ENCODE assay signal across 18 cellular contexts in genomic region chr6:96760153-96760687, GRCh38.
A peak's percentile ranks its signal among the peaks of the same experiment; 100 is the strongest.
DNase-seq lines count a peak whose midpoint lies in the region; ATAC-seq, FAIRE-seq and TF ChIP-seq lines count a peak whose summit lies in the region.
"Had no signal": no experiment of that assay in that cellular context is flagged by ENCODE, and none has a peak within 500 bp of the region (broad histone marks: within the 10 kb centered on the region; RNA-seq: fewer than 3 reads in every experiment).

No MANE protein-coding gene starts in this region.

- no peaks in the 10 kb centered on the region for H3K23me2 ChIP-seq in H9 (ENCODE audit: insufficient read length, low read depth, low read length, poor library complexity, severe bottlenecking)

- H3K9me3 Mint-ChIP-seq in H9 = no peaks in the 10 kb centered on the region
- H3K9me3 Mint-ChIP-seq: activated T-helper 1 cell treated with anti-CD3 and anti-CD28 coated beads, Interleukin-12 subunit alpha, Interleukin-12 subunit beta, Interleukin-2, Interleukin-4 antibody, amounts not matched to agents 30 ng/mL and 10 ng/mL and 1 ng/mL, durations not matched to agents 14 hours and 24 hours and 36 hours; CD4-positive, CD25-positive, alpha-beta regulatory T cell; HFFc6; memory B cell; stimulated activated naive CD8-positive, alpha-beta T cell treated with anti-CD3 and anti-CD28 coated beads, Interleukin-15, Interleukin-2, amounts not matched to agents 100 ng/mL and 50 ng/mL, for 24 hours had no signal

- H3K23ac ChIP-seq in H9 (ENCODE audit: insufficient read length, low read depth, low read length) = no peak overlapping the region

- no peak overlapping the region for H4K8ac ChIP-seq in H9 (replicated peaks; ENCODE audit: insufficient read length, low read depth, low read length)

- H3K27ac ChIP-seq in HepG2 (ENCODE audit: extremely low read length, insufficient read depth, low read length) = no peak overlapping the region
- no peak overlapping the region for H3K27ac ChIP-seq in right lobe of liver
- H3K27ac ChIP-seq in dorsolateral prefrontal cortex = no peak overlapping the region
- no peak overlapping the region for H3K27ac ChIP-seq in tibial artery
- no peak overlapping the region for H3K27ac ChIP-seq in H9 (ENCODE audit: insufficient read length, low read depth, low read length)
- H3K27ac ChIP-seq in hepatocyte = no peak overlapping the region
- H3K27ac ChIP-seq: Peyer's patch had no signal

- H3K4me2 ChIP-seq in HepG2 (ENCODE audit: low read depth, low read length) = no peak overlapping the region
- no peak overlapping the region for H3K4me2 ChIP-seq in H9 (ENCODE audit: insufficient read depth, insufficient read length, low read length)
- no peak overlapping the region for H3K4me2 ChIP-seq in hepatocyte

- H4K20me1 ChIP-seq in HepG2 (ENCODE audit: insufficient read depth, low read length) = no peaks in the 10 kb centered on the region
- H4K20me1 ChIP-seq in H9 (ENCODE audit: control insufficient read depth, insufficient read depth, insufficient read length) = no peaks in the 10 kb centered on the region
- H4K20me1 ChIP-seq in hepatocyte (ENCODE audit: insufficient read depth, poor library complexity, severe bottlenecking) = no peaks in the 10 kb centered on the region

- no peak overlapping the region for H2BK120ac ChIP-seq in H9 (ENCODE audit: low read depth, low read length, poor library complexity, severe bottlenecking)

- H4K91ac ChIP-seq in H9 (ENCODE audit: insufficient read length, low read depth, low read length) = no peak overlapping the region

- H2BK15ac ChIP-seq in H9 (ENCODE audit: low read depth, low read length) = no peak overlapping the region

- TF ChIP-seq CTCF in HepG2 (CRISPR knock-in tag; IDR thresholded peaks at IDR 0.05) (no peak), right lobe of liver (IDR thresholded peaks at IDR 0.05) (no peak), dorsolateral prefrontal cortex (IDR thresholded peaks at IDR 0.05 in 54 of 56, conservative IDR thresholded peaks at IDR 0.05 in 2 of 56; ENCODE audit: low read depth in 1 of 56, partially characterized antibody in 56 of 56) (peak in 43 of 56 donors; percentile 8 to 57 (median 29)), tibial artery (IDR thresholded peaks at IDR 0.05) (peak; percentile 29 to 34), H9 (conservative IDR thresholded peaks at IDR 0.05) (no peak; the same call in 2 of the 3 replicates), hepatocyte (IDR thresholded peaks at IDR 0.05; ENCODE audit: poor library complexity) (no peak)

- no peak overlapping the region for H3K18ac ChIP-seq in H9 (ENCODE audit: insufficient read length, low read depth, low read length)

- intact Hi-C loops in HepG2 (cut with micrococcal nuclease; ENCODE audit: unreplicated experiment) (no loop called here), right lobe of liver (cut with DNase I) (no loop called here), dorsolateral prefrontal cortex (cut with DNase I) (no loop called here), tibial artery (cut with DNase I; ENCODE audit: low total_unique reads) (loop anchor here (5.0 to 10.0 kb wide), 2 partner anchors 133 to 215 kb away; no protein-coding TSS in a partner anchor)

- H3K4me3 Mint-ChIP-seq in H9 = no peak overlapping the region
- H3K4me3 Mint-ChIP-seq: activated T-helper 1 cell treated with anti-CD3 and anti-CD28 coated beads, Interleukin-12 subunit alpha, Interleukin-12 subunit beta, Interleukin-2, Interleukin-4 antibody, amounts not matched to agents 30 ng/mL and 10 ng/mL and 1 ng/mL, durations not matched to agents 14 hours and 24 hours and 36 hours; CD4-positive, CD25-positive, alpha-beta regulatory T cell; HFFc6; memory B cell; stimulated activated naive CD8-positive, alpha-beta T cell treated with anti-CD3 and anti-CD28 coated beads, Interleukin-15, Interleukin-2, amounts not matched to agents 100 ng/mL and 50 ng/mL, for 24 hours had no signal

- no peak overlapping the region for H3K4ac ChIP-seq in H9 (ENCODE audit: low read depth, low read length)

- H2BK5ac ChIP-seq in H9 (ENCODE audit: insufficient read length, low read length) = no peak overlapping the region

- CTCF ChIA-PET in HepG2 (lab: Yijun Ruan, JAX; ENCODE audit: low intra/inter-chr PET ratio, low total read pairs) = no interaction called here
- CTCF ChIA-PET in HEK293T (lab: Yijun Ruan, JAX) = interaction anchor here (1.2 kb wide), 1 partner anchor 12 kb away, joined by 4 read pairs; no protein-coding TSS in a partner anchor

- H2AK5ac ChIP-seq in H9 (ENCODE audit: insufficient read length, low read length) = no peak overlapping the region

- no TSS peak for BruUV-seq in HepG2 (replicated peaks; lab: Mats Ljungman, UMichigan)

- H3K9me3 ChIP-seq in HepG2 (ENCODE audit: low read length) = no peaks in the 10 kb centered on the region
- H3K9me3 ChIP-seq in right lobe of liver = no peaks in the 10 kb centered on the region
- no peaks in the 10 kb centered on the region for H3K9me3 ChIP-seq in tibial artery
- H3K9me3 ChIP-seq in H9 (ENCODE audit: control insufficient read depth, low read depth, low read length) = no peaks in the 10 kb centered on the region
- no peaks in the 10 kb centered on the region for H3K9me3 ChIP-seq in hepatocyte (ENCODE audit: low read depth)
- H3K9me3 ChIP-seq: MG63, Peyer's patch had no signal

- no peaks in the 10 kb centered on the region for H3K79me2 ChIP-seq in HepG2 (ENCODE audit: insufficient read depth, low read length)
- no peaks in the 10 kb centered on the region for H3K79me2 ChIP-seq in H9 (ENCODE audit: insufficient read depth, low read length)
- H3K79me2 ChIP-seq in hepatocyte = no peaks in the 10 kb centered on the region

- no peak for FAIRE-seq in HepG2 (lab: Jason Lieb, UNC)

- POLR2A ChIA-PET in HepG2 (lab: Yijun Ruan, JAX) = no interaction called here
- POLR2A ChIA-PET in HEK293T (lab: Yijun Ruan, JAX) = no interaction called here

- H3K79me1 ChIP-seq in H9 (ENCODE audit: insufficient read depth, low read depth, low read length, poor library complexity, severe bottlenecking) = no peaks in the 10 kb centered on the region

- H3K27me3 Mint-ChIP-seq in H9 (ENCODE audit: low read depth) = no peaks in the 10 kb centered on the region

- no peak overlapping the region for H3K14ac ChIP-seq in H9 (ENCODE audit: insufficient read depth, low read length)

- H3K4me1 ChIP-seq in HepG2 (ENCODE audit: insufficient read depth, low read length) = no peaks in the 10 kb centered on the region; the same call in 1 of the 2 replicates
- H3K4me1 ChIP-seq in right lobe of liver = no peaks in the 10 kb centered on the region
- peaks cover 0 to 13% (median 0%) of the 10 kb centered on the region in 4 donors for H3K4me1 ChIP-seq in tibial artery
- no peaks in the 10 kb centered on the region for H3K4me1 ChIP-seq in H9 (ENCODE audit: insufficient read depth, low read length)
- no peaks in the 10 kb centered on the region for H3K4me1 ChIP-seq in hepatocyte (ENCODE audit: insufficient read depth)
- H3K4me1 ChIP-seq: Peyer's patch had no signal

- DNase-seq in HepG2 (ENCODE audit: low spot score) = no peak
- DNase-seq in right lobe of liver = no peak
- DNase-seq in HEK293T (ENCODE audit: extremely low spot score) = peak; percentile 9
- peak in 1 of 10 donors; percentile 14 for DNase-seq in dorsolateral prefrontal cortex
- no peak for DNase-seq in tibial artery
- no peak for DNase-seq in H9
- no peak for DNase-seq in hepatocyte (ENCODE audit: low spot score)
- DNase-seq in stimulated activated CD4-positive, alpha-beta T cell treated with anti-CD3 and anti-CD28 coated beads, Interleukin-12 subunit alpha, Interleukin-12 subunit beta, amount 100 ng/mL, for 4 hours = no peak
- DNase-seq: activated CD4-positive, alpha-beta T cell treated with anti-CD3 and anti-CD28 coated beads for 4 hours; effector CD4-positive, alpha-beta T cell; GF-D8; HFFc6; MG63; Peyer's patch had no signal

- H2BK12ac ChIP-seq in H9 (ENCODE audit: insufficient read length, low read depth, low read length) = no peak overlapping the region

- H3K4me3 ChIP-seq in HepG2 (replicated peaks in 1 of 3; ENCODE audit: insufficient read depth in 1 of 3, low read depth in 2 of 3, low read length in 3 of 3) (no peak overlapping the region), right lobe of liver (no peak overlapping the region), dorsolateral prefrontal cortex (no peak overlapping the region), tibial artery (no peak overlapping the region), hepatocyte (no peak overlapping the region)
- H3K4me3 ChIP-seq: MG63, Peyer's patch had no signal

- TF ChIP-seq RAD21 in HepG2 (CRISPR knock-in tag; IDR thresholded peaks at IDR 0.05) = no peak

- H3K36me3 ChIP-seq in HepG2 (replicated peaks in 1 of 2; ENCODE audit: control insufficient read depth in 1 of 2, insufficient read depth in 2 of 2, low read length in 2 of 2) (no peaks in the 10 kb centered on the region), right lobe of liver (no peaks in the 10 kb centered on the region), tibial artery (no peaks in the 10 kb centered on the region), hepatocyte (replicated peaks; ENCODE audit: insufficient read depth, low read depth) (no peaks in the 10 kb centered on the region)
- H3K36me3 ChIP-seq: MG63, Peyer's patch had no signal

- in situ Hi-C loops in HepG2 (cut with HindIII; ENCODE audit: extremely low pct_ligation_motif_present, low pct_unique_long_range_greater_than_20kb) = no loop called here

- no peak overlapping the region for H4K5ac ChIP-seq in H9 (ENCODE audit: insufficient read length, low read depth, low read length)

- no peaks in the 10 kb centered on the region for H3K9me2 ChIP-seq in hepatocyte (replicated peaks; ENCODE audit: insufficient read depth)

- TF ChIP-seq POLR2A in HepG2 (IDR thresholded peaks at IDR 0.05; ENCODE audit: insufficient read depth in 1 of 2, low read depth in 2 of 2, low read length in 2 of 2) (no peak), right lobe of liver (IDR thresholded peaks at IDR 0.05) (no peak)

- H3K4me1 Mint-ChIP-seq in H9 = 0 out of 4 replicates have a peak, but pooled peaks cover 0 to 3% of the 10 kb centered on the region in 2 experiments
- H3K4me1 Mint-ChIP-seq: CD4-positive, CD25-positive, alpha-beta regulatory T cell; memory B cell had no signal

- TF ChIP-seq EP300 in HepG2 (IDR thresholded peaks at IDR 0.05; ENCODE audit: low read depth in 2 of 2, low read length in 2 of 2) (no peak), HepG2 (CRISPR knock-in tag; IDR thresholded peaks at IDR 0.05; ENCODE audit: borderline replicate concordance) (no peak)

- H2BK20ac ChIP-seq in H9 (ENCODE audit: low read depth, low read length, poor library complexity, severe bottlenecking) = no peak overlapping the region

- H3K56ac ChIP-seq in H9 (ENCODE audit: insufficient read length, low read depth, low read length) = no peak overlapping the region

- ATAC-seq in HepG2 (no peak), right lobe of liver (no peak)

- H3T11ph ChIP-seq in H9 (ENCODE audit: low read length) = no peak overlapping the region

- peak overlapping the region in 1 of 3 experiments; percentile 41; a peak in 1 of 7 replicates for H3K27ac Mint-ChIP-seq in H9
- H3K27ac Mint-ChIP-seq: activated T-helper 1 cell treated with anti-CD3 and anti-CD28 coated beads, Interleukin-12 subunit alpha, Interleukin-12 subunit beta, Interleukin-2, Interleukin-4 antibody, amounts not matched to agents 30 ng/mL and 10 ng/mL and 1 ng/mL, durations not matched to agents 14 hours and 24 hours and 36 hours; CD4-positive, CD25-positive, alpha-beta regulatory T cell; HFFc6; memory B cell; stimulated activated naive CD8-positive, alpha-beta T cell treated with anti-CD3 and anti-CD28 coated beads, Interleukin-15, Interleukin-2, amounts not matched to agents 100 ng/mL and 50 ng/mL, for 24 hours had no signal

- H2AFZ ChIP-seq in HepG2 (ENCODE audit: low read length) (no peak overlapping the region), H9 (ENCODE audit: low read length) (no peak overlapping the region), hepatocyte (no peak overlapping the region)

- H3K27me3 ChIP-seq in HepG2 (ENCODE audit: control insufficient read depth in 1 of 2, insufficient read depth in 2 of 2, low read length in 2 of 2) (peaks cover 1 to 12% of the 10 kb centered on the region in 2 experiments; a peak in 3 of 5 replicates), right lobe of liver (no peaks in the 10 kb centered on the region), dorsolateral prefrontal cortex (no peaks in the 10 kb centered on the region), tibial artery (no peaks in the 10 kb centered on the region), H9 (ENCODE audit: insufficient read depth, low read length) (no peaks in the 10 kb centered on the region), hepatocyte (no peaks in the 10 kb centered on the region)
- H3K27me3 ChIP-seq: MG63 had no signal

- no peaks in the 10 kb centered on the region for H3K36me3 Mint-ChIP-seq in H9 (ENCODE audit: insufficient read depth in 1 of 3, low read depth in 3 of 3)
- H3K36me3 Mint-ChIP-seq: CD4-positive, CD25-positive, alpha-beta regulatory T cell; memory B cell had no signal

- no peak overlapping the region for H3K9ac ChIP-seq in HepG2 (ENCODE audit: insufficient read depth, low read depth, low read length)
- H3K9ac ChIP-seq in H9 (ENCODE audit: extremely low read depth, insufficient read length, low read length) = no peak overlapping the region

- 30% methylated on average over 4 of the region's 4 CpGs for WGBS in HepG2 (ENCODE audit: low lambda C conversion rate)
- WGBS in right lobe of liver (ENCODE audit: insufficient coverage, low coverage, low lambda C conversion rate, missing lambda C conversion rate) = 26% methylated on average over 4 of the region's 4 CpGs
- WGBS in H9 (ENCODE audit: extremely low coverage, insufficient read length, low lambda C conversion rate) = no CpG with 5 or more reads among the region's 4 CpGs
- 94% methylated on average over 4 of the region's 4 CpGs for WGBS in hepatocyte (ENCODE audit: low lambda C conversion rate, missing lambda C conversion rate)

Comparison
In these comparisons a context has a peak if more than half of its experiments do, and no peak if none do; other contexts are left out.
1. CTCF ChIP-seq: peak in dorsolateral prefrontal cortex (43 of 56) and tibial artery (2 of 2); none in HepG2 (single experiment), right lobe of liver (0 of 4), H9 (single experiment) and hepatocyte (single experiment).